ENCODE assay signal across 17 cellular contexts in genomic region chr12:3204716-3205617, GRCh38.
DNase-seq lines count a peak whose midpoint lies in the region; ATAC-seq and TF ChIP-seq lines count a peak whose summit lies in the region.
"Had no signal": no experiment of that assay in that cellular context is flagged by ENCODE, and none has a peak within 500 bp of the region (broad histone marks: within the 10 kb centered on the region; RNA-seq: fewer than 3 reads in every experiment).

No MANE protein-coding gene starts in this region.

- TF ChIP-seq CTCF in heart left ventricle (IDR thresholded peaks at IDR 0.05): no peak
- TF ChIP-seq CTCF in VCaP (conservative IDR thresholded peaks at IDR 0.05): no peak
- no peak for TF ChIP-seq CTCF in nephron progenitor cell (IDR thresholded peaks at IDR 0.05)
- TF ChIP-seq CTCF in smooth muscle cell (IDR thresholded peaks at IDR 0.05; ENCODE audit: borderline replicate concordance, insufficient read depth, poor library complexity, severe bottlenecking): no peak
- TF ChIP-seq CTCF in neural progenitor cell (IDR thresholded peaks at IDR 0.05): no peak

- DNase-seq in heart left ventricle: peak in 1 of 5 donors; percentile 59
- DNase-seq in cardiac septum (ENCODE audit: low spot score): no peak
- DNase-seq in nephron progenitor cell: no peak
- DNase-seq in smooth muscle cell (lab: John Stamatoyannopoulos, UW; ENCODE audit: unreplicated experiment): no peak
- no peak for DNase-seq in ecto neural progenitor cell (ENCODE audit: low spot score)
- DNase-seq in neural progenitor cell (ENCODE audit: low spot score): no peak
- DNase-seq: activated CD8-positive, alpha-beta memory T cell treated with anti-CD3 and anti-CD28 coated beads, Interleukin-2, amount 10 ng/mL, durations not matched to agents 7 days and 5 days; adrenal gland; CD8-positive, alpha-beta T cell; NCI-H1092 treated with DMSO at 0.1 percent for 48 hours; thyroid gland had no signal

- intact Hi-C loops in heart left ventricle (cut with DNase I): loop anchor here in 9 of 10 donors (5.0 to 10.0 kb wide), 9 partner anchors 37 to 133 kb away; partner anchors contain the start of gene TSPAN9 (in 2 of the 9)
- intact Hi-C loops in cardiac septum (cut with DNase I): loop anchor here (1.0 to 5.0 kb wide), 2 partner anchors 37 to 48 kb away; no protein-coding TSS in a partner anchor

- H3K36me3 Mint-ChIP-seq in nephron progenitor cell (ENCODE audit: low read depth) (no peaks in the 10 kb centered on the region), neural progenitor cell (no peaks in the 10 kb centered on the region)
- H3K36me3 Mint-ChIP-seq: activated CD8-positive, alpha-beta memory T cell treated with anti-CD3 and anti-CD28 coated beads, Interleukin-2, amount 10 ng/mL, durations not matched to agents 7 days and 5 days; CD8-positive, alpha-beta T cell had no signal

- H3K9me3 Mint-ChIP-seq in nephron progenitor cell (no peaks in the 10 kb centered on the region), neural progenitor cell (no peaks in the 10 kb centered on the region)
- H3K9me3 Mint-ChIP-seq: CD8-positive, alpha-beta T cell had no signal

- H2AFZ ChIP-seq in smooth muscle cell (ENCODE audit: low read depth) (no peak overlapping the region), neural progenitor cell (replicated peaks) (no peak overlapping the region)

- H3K4me3 Mint-ChIP-seq in nephron progenitor cell (peak overlapping the region; percentile 40), neural progenitor cell (no peak overlapping the region)
- H3K4me3 Mint-ChIP-seq: activated CD8-positive, alpha-beta memory T cell treated with anti-CD3 and anti-CD28 coated beads, Interleukin-2, amount 10 ng/mL, durations not matched to agents 7 days and 5 days; CD8-positive, alpha-beta T cell had no signal

- H3F3A ChIP-seq in smooth muscle cell (ENCODE audit: low read depth) (no peaks in the 10 kb centered on the region), neural progenitor cell (ENCODE audit: low read depth) (peaks cover 38% of the 10 kb centered on the region)

- peaks cover 83% of the 10 kb centered on the region for H4K20me1 ChIP-seq in smooth muscle cell (ENCODE audit: low read depth)
- peaks cover 84% of the 10 kb centered on the region for H4K20me1 ChIP-seq in neural progenitor cell (ENCODE audit: low read depth)

- H3K27ac ChIP-seq in heart left ventricle (peak overlapping the region; percentile 33 to 97 (median 82)), VCaP (peak overlapping the region; percentile 66), smooth muscle cell (ENCODE audit: low read depth) (no peak overlapping the region), neural progenitor cell (no peak overlapping the region)
- H3K27ac ChIP-seq: A549, KMS-11, thyroid gland had no signal

- no peak overlapping the region for H3K9ac ChIP-seq in smooth muscle cell (ENCODE audit: low read depth)
- H3K9ac ChIP-seq in neural progenitor cell: no peak overlapping the region
- H3K9ac ChIP-seq: KMS-11 had no signal

- H3K27ac Mint-ChIP-seq in nephron progenitor cell: no peak overlapping the region
- H3K27ac Mint-ChIP-seq in neural progenitor cell: no peak overlapping the region
- H3K27ac Mint-ChIP-seq: activated CD8-positive, alpha-beta memory T cell treated with anti-CD3 and anti-CD28 coated beads, Interleukin-2, amount 10 ng/mL, durations not matched to agents 7 days and 5 days; CD8-positive, alpha-beta T cell had no signal

- no peak for TF ChIP-seq POLR2A in heart left ventricle (IDR thresholded peaks at IDR 0.05)

- 51 to 55% (median 51%) methylated on average over 8 to 16 of the region's 16 CpGs for WGBS in heart left ventricle, 4 donors
- WGBS in smooth muscle cell (ENCODE audit: low lambda C conversion rate): 89% methylated on average over 15 of the region's 16 CpGs

- H3K9me3 ChIP-seq in heart left ventricle (no peaks in the 10 kb centered on the region), smooth muscle cell (replicated peaks; ENCODE audit: low read depth) (no peaks in the 10 kb centered on the region), neural progenitor cell (ENCODE audit: low read depth) (no peaks in the 10 kb centered on the region)
- H3K9me3 ChIP-seq: A549, adrenal gland, thyroid gland had no signal

- no peak overlapping the region for H3K4me2 ChIP-seq in smooth muscle cell
- no peak overlapping the region for H3K4me2 ChIP-seq in neural progenitor cell
- H3K4me2 ChIP-seq: A549, KMS-11 had no signal

- H3K4me1 ChIP-seq in heart left ventricle (peaks cover 0 to 87% (median 48%) of the 10 kb centered on the region in 12 donors), smooth muscle cell (ENCODE audit: low read depth) (peaks cover 19% of the 10 kb centered on the region), neural progenitor cell (peaks cover 47% of the 10 kb centered on the region)

- peaks cover 17% of the 10 kb centered on the region for H3K27me3 Mint-ChIP-seq in nephron progenitor cell (ENCODE audit: low read depth, poor library complexity)
- H3K27me3 Mint-ChIP-seq in neural progenitor cell (ENCODE audit: insufficient read depth, low read depth): peaks cover 31% of the 10 kb centered on the region

- H3K79me2 ChIP-seq in smooth muscle cell (ENCODE audit: low read depth) (no peaks in the 10 kb centered on the region), neural progenitor cell (ENCODE audit: low read depth) (no peaks in the 10 kb centered on the region)

- H3K36me3 ChIP-seq in heart left ventricle (peaks cover 0 to 9% (median 0%) of the 10 kb centered on the region in 9 donors), smooth muscle cell (ENCODE audit: low read depth) (no peaks in the 10 kb centered on the region), neural progenitor cell (no peaks in the 10 kb centered on the region)
- H3K36me3 ChIP-seq: adrenal gland, thyroid gland had no signal

- H3K27me3 ChIP-seq in heart left ventricle: peaks cover 0 to 24% (median 0%) of the 10 kb centered on the region in 9 donors
- H3K27me3 ChIP-seq in smooth muscle cell (ENCODE audit: low read depth): peaks cover 13% of the 10 kb centered on the region
- H3K27me3 ChIP-seq in neural progenitor cell: peaks cover 36% of the 10 kb centered on the region
- H3K27me3 ChIP-seq: adrenal gland, thyroid gland had no signal

- H3K4me3 ChIP-seq in heart left ventricle (peak overlapping the region in 3 of 12 donors; percentile 1 to 72 (median 69)), smooth muscle cell (no peak overlapping the region), neural progenitor cell (no peak overlapping the region)
- H3K4me3 ChIP-seq: A549, adrenal gland, skin epidermis, thyroid gland had no signal

- ATAC-seq in heart left ventricle: peak in 3 of 4 donors; percentile 5 to 7 (median 5)
- ATAC-seq in GM21723 (IDR thresholded peaks at IDR 0.05; ENCODE audit: unreplicated experiment): no peak
- ATAC-seq: A549; activated CD4-positive, CD25-positive, alpha-beta regulatory T cell treated with anti-CD3 and anti-CD28 coated beads, Interleukin-2, amount 50 U/mL, for 24 hours; activated CD8-positive, alpha-beta memory T cell treated with anti-CD3 and anti-CD28 coated beads, Interleukin-2, amount 10 ng/mL, durations not matched to agents 7 days and 5 days; CD8-positive, alpha-beta T cell had no signal

- H3K4me1 Mint-ChIP-seq in nephron progenitor cell (peaks cover 75% of the 10 kb centered on the region), neural progenitor cell (peaks cover 62% of the 10 kb centered on the region)

Comparison
In these comparisons a context has a peak if more than half of its experiments do, and no peak if none do; other contexts are left out.
1. H3K27ac ChIP-seq: peak in heart left ventricle (12 of 12) and VCaP (single experiment); none in smooth muscle cell (single experiment) and neural progenitor cell (single experiment).